In the genomic region with DNA sequence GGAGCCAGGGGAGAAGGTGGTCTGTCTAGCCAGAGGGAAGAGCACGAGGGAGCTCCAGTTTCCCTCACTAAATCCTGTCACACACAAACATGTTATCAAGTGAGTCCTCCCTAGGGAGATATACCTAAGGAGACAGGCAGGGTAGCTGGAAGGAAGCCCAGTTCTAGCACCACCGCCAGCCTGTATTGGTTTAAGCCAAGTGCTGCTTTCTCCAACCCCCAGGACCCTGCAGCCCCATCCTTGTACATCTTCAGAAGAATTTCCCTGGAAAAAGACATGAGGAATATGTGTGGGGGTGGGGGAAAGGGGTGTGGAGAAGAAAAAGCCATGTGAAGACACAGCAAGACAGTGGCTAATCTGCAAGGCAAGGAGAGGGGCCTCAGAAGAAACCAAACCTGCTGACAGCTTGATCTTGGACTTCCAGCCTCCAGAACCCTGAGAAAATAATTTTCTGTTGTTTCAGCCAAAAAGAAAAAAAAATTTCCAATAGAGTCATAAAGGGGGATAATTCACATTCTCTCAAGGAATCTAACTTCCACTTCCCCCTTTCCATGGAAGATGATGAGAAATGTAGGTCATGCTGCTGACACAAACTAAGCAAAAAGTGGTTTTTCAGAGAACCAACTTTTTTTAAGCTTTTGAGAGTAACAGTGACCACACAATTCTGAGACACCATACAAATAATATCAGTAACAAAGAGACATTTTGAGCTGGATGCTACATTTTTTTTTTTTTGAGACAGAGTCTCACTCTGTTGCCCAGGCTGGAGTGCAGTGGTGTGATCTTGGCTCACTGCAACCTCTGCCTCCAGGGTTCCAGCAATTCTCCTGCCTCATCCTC, we compare ENCODE assay signal across 17 cellular contexts.
DNase-seq lines count a peak whose midpoint lies in the region; ATAC-seq and TF ChIP-seq lines count a peak whose summit lies in the region.
"Had no signal": no experiment of that assay in that cellular context is flagged by ENCODE, and none has a peak within 500 bp of the region (broad histone marks: within the 10 kb centered on the region; RNA-seq: fewer than 3 reads in every experiment).

No MANE protein-coding gene starts in this region.

- H3K9me3 Mint-ChIP-seq in activated CD8-positive, alpha-beta memory T cell treated with anti-CD3 and anti-CD28 coated beads, Interleukin-2, amount 10 ng/mL, durations not matched to agents 7 days and 5 days (ENCODE audit: low read depth) = peaks cover 1% of the 10 kb centered on the region
- H3K9me3 Mint-ChIP-seq: immature natural killer cell had no signal

- H3K9me3 ChIP-seq in colonic mucosa = no peaks in the 10 kb centered on the region
- H3K9me3 ChIP-seq: neutrophil, thoracic aorta had no signal

- peak overlapping the region; percentile 95 for H3K27ac Mint-ChIP-seq in activated CD8-positive, alpha-beta memory T cell treated with anti-CD3 and anti-CD28 coated beads, Interleukin-2, amount 10 ng/mL, durations not matched to agents 7 days and 5 days
- H3K27ac Mint-ChIP-seq: brain, CD14-positive monocyte, immature natural killer cell had no signal

- no peaks in the 10 kb centered on the region for H3K27me3 Mint-ChIP-seq in activated CD8-positive, alpha-beta memory T cell treated with anti-CD3 and anti-CD28 coated beads, Interleukin-2, amount 10 ng/mL, durations not matched to agents 7 days and 5 days

- H3K36me3 ChIP-seq in colonic mucosa = no peaks in the 10 kb centered on the region
- H3K36me3 ChIP-seq: neutrophil, thoracic aorta had no signal

- peaks cover 86% of the 10 kb centered on the region for H3K4me1 Mint-ChIP-seq in activated CD8-positive, alpha-beta memory T cell treated with anti-CD3 and anti-CD28 coated beads, Interleukin-2, amount 10 ng/mL, durations not matched to agents 7 days and 5 days

- CTCF ChIA-PET in activated CD8-positive, alpha-beta memory T cell treated with anti-CD3 and anti-CD28 coated beads, Interleukin-2, amount 10 ng/mL, durations not matched to agents 7 days and 5 days (lab: Charles Lee) = interaction anchor here (0.7 to 9.2 kb wide), 11 partner anchors 11 to 548 kb away, joined by 3 to 94 read pairs (median 3); a partner anchor contains a TSS

- no peak overlapping the region for H3K9ac ChIP-seq in colonic mucosa (ENCODE audit: low read depth in 2 of 2, low read length in 2 of 2)

- peak; percentile 47 for DNase-seq in activated CD8-positive, alpha-beta memory T cell treated with anti-CD3 and anti-CD28 coated beads, Interleukin-2, amount 10 ng/mL, durations not matched to agents 7 days and 5 days
- DNase-seq in activated CD8-positive, alpha-beta memory T cell treated with anti-CD3 and anti-CD28 coated beads, Interleukin-2, amount 50 U/mL, for 48 hours = no peak
- DNase-seq in DMS153 treated with DMSO at 0.1 percent for 48 hours (lab: John Stamatoyannopoulos, UW; ENCODE audit: unreplicated experiment) (peak; percentile 21), NCI-H69 (lab: John Stamatoyannopoulos, UW) (peak; percentile 82), colonic mucosa (peak; percentile 22), globus pallidus (ENCODE audit: low spot score) (no peak), NCI-H1048 (lab: John Stamatoyannopoulos, UW) (no peak)
- DNase-seq: activated CD4-positive, CD25-positive, alpha-beta regulatory T cell; head of caudate nucleus; immature natural killer cell; NCI-H2081; stimulated activated CD4-positive, alpha-beta T cell treated with anti-CD3 and anti-CD28 coated beads, Interleukin-12 subunit alpha, Interleukin-12 subunit beta, amount 100 ng/mL, for 4 hours had no signal

- no peak for TF ChIP-seq CTCF in colonic mucosa (IDR thresholded peaks at IDR 0.05)

- H3K27ac ChIP-seq in colonic mucosa = no peak overlapping the region
- H3K27ac ChIP-seq: neutrophil, thoracic aorta had no signal

- peak overlapping the region; percentile 95 for H3K4me3 Mint-ChIP-seq in activated CD8-positive, alpha-beta memory T cell treated with anti-CD3 and anti-CD28 coated beads, Interleukin-2, amount 10 ng/mL, durations not matched to agents 7 days and 5 days
- H3K4me3 Mint-ChIP-seq: brain had no signal

- H3K36me3 Mint-ChIP-seq in activated CD8-positive, alpha-beta memory T cell treated with anti-CD3 and anti-CD28 coated beads, Interleukin-2, amount 10 ng/mL, durations not matched to agents 7 days and 5 days = peaks cover 53% of the 10 kb centered on the region
- H3K36me3 Mint-ChIP-seq: immature natural killer cell had no signal

- peaks cover 3% of the 10 kb centered on the region for H3K27me3 ChIP-seq in colonic mucosa

- H3K4me1 ChIP-seq in colonic mucosa = no peaks in the 10 kb centered on the region

- peak; percentile 40 for ATAC-seq in activated CD8-positive, alpha-beta memory T cell treated with anti-CD3 and anti-CD28 coated beads, Interleukin-2, amount 10 ng/mL, durations not matched to agents 7 days and 5 days
- ATAC-seq in HG02981 (IDR thresholded peaks at IDR 0.05; ENCODE audit: unreplicated experiment) = no peak

- intact Hi-C loops in colonic mucosa (cut with DNase I) = loop anchor here (5.0 kb wide), 1 partner anchor 246 kb away; no protein-coding TSS in a partner anchor

- no peak overlapping the region for H3K4me3 ChIP-seq in colonic mucosa
- H3K4me3 ChIP-seq: thoracic aorta had no signal

Comparison
In these comparisons a context has a peak if more than half of its experiments do, and no peak if none do; other contexts are left out.
1. DNase-seq: peak in activated CD8-positive, alpha-beta memory T cell treated with anti-CD3 and anti-CD28 coated beads, Interleukin-2, amount 10 ng/mL, durations not matched to agents 7 days and 5 days (single experiment), DMS153 treated with DMSO at 0.1 percent for 48 hours (single experiment), NCI-H69 (single experiment) and colonic mucosa (single experiment); none in activated CD8-positive, alpha-beta memory T cell treated with anti-CD3 and anti-CD28 coated beads, Interleukin-2, amount 50 U/mL, for 48 hours (single experiment), globus pallidus (single experiment) and NCI-H1048 (single experiment).